11 cellular contexts compared by ENCODE assay signal in the genomic region with DNA sequence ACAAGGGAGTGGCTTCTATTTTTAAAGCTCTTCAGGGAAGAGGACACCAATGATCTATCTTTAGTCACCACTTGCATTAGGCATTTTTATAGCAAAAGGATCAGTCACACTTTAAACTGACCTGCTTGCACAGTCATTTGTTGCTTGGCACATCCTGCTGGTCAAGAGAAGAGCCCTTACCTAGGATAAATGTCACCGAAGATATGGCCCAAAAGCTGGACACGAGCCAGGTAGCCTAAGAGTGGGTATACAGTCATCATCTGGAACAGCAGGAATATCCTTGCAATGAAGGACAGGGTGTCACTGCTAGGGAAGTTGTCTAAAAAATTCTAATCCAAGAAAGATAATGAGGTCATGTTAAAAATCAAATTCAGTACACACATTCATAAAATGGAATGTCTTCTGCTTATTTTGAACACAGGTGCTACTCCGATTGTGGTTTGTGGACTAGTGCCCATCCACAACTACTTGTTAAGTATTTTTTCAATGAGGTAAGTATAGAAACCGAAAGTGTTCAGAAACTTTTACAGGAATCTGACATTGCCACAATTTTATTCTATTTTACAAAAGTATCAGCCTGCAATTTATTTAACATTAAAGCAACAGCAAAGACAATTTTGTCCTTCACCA.
DNase-seq lines count a peak whose midpoint lies in the region; ATAC-seq and TF ChIP-seq lines count a peak whose summit lies in the region.
"Had no signal": no experiment of that assay in that cellular context is flagged by ENCODE, and none has a peak within 500 bp of the region (broad histone marks: within the 10 kb centered on the region; RNA-seq: fewer than 3 reads in every experiment).

No MANE protein-coding gene starts in this region.

- H3K27me3 Mint-ChIP-seq in nephron (ENCODE audit: low read depth): no peaks in the 10 kb centered on the region
- H3K27me3 Mint-ChIP-seq: central memory CD8-positive, alpha-beta T cell had no signal

- H3K9ac ChIP-seq in DND-41 (ENCODE audit: low read depth, low read length): peak overlapping the region; percentile 27; the same call in 1 of the 2 replicates

- peak overlapping the region; percentile 43 to 98 (median 95) for H3K27ac Mint-ChIP-seq in nephron

- no peaks in the 10 kb centered on the region for H3K9me3 ChIP-seq in DND-41 (ENCODE audit: insufficient read depth, low read length, severe bottlenecking)
- H3K9me3 ChIP-seq: neutrophil, SJSA1 had no signal

- H3K4me1 Mint-ChIP-seq in nephron: peaks cover 64% of the 10 kb centered on the region
- H3K4me1 Mint-ChIP-seq: central memory CD8-positive, alpha-beta T cell had no signal

- TF ChIP-seq CTCF in DND-41 (IDR thresholded peaks at IDR 0.05; ENCODE audit: borderline replicate concordance, extremely low read depth, low read length, poor library complexity, severe bottlenecking): no peak
- TF ChIP-seq CTCF in coronary artery (IDR thresholded peaks at IDR 0.05): no peak
- TF ChIP-seq CTCF in nephron (IDR thresholded peaks at IDR 0.05; ENCODE audit: unreplicated experiment in 3 of 3): no peak

- H3K4me3 Mint-ChIP-seq in nephron: peak overlapping the region in 1 of 3 experiments; percentile 53
- H3K4me3 Mint-ChIP-seq: central memory CD8-positive, alpha-beta T cell had no signal

- peaks cover 13% of the 10 kb centered on the region for H3K36me3 Mint-ChIP-seq in nephron (ENCODE audit: low read depth)

- peak overlapping the region; percentile 79 for H3K27ac ChIP-seq in DND-41 (ENCODE audit: low read length)
- peak overlapping the region; percentile 34 to 76 for H3K27ac ChIP-seq in coronary artery
- H3K27ac ChIP-seq: neutrophil, SJSA1 had no signal

- no peaks in the 10 kb centered on the region for H3K9me3 Mint-ChIP-seq in nephron
- H3K9me3 Mint-ChIP-seq: central memory CD8-positive, alpha-beta T cell had no signal

- peaks cover 26% of the 10 kb centered on the region for H3K4me1 ChIP-seq in DND-41 (ENCODE audit: insufficient read depth, low read length)

- no peaks in the 10 kb centered on the region; the same call in 1 of the 2 replicates for H4K20me1 ChIP-seq in DND-41 (ENCODE audit: insufficient read depth, low read length)

- DNase-seq in DND-41 (peak; percentile 58), NCI-H2196 (lab: John Stamatoyannopoulos, UW; ENCODE audit: unreplicated experiment) (peak; percentile 43), coronary artery (ENCODE audit: low spot score) (no peak), medulla oblongata (ENCODE audit: extremely low spot score) (no peak), H7 (no peak)
- DNase-seq in stimulated activated naive CD4-positive, alpha-beta T cell treated with Interleukin-2 at 50 U/mL for 16 hours (lab: John Stamatoyannopoulos, UW): no peak

- no peaks in the 10 kb centered on the region for H3K27me3 ChIP-seq in DND-41 (ENCODE audit: insufficient read depth, low read length, poor library complexity)
- no peaks in the 10 kb centered on the region for H3K27me3 ChIP-seq in H7 (ENCODE audit: control insufficient read depth, insufficient read depth, low read length)
- H3K27me3 ChIP-seq: neutrophil, SJSA1 had no signal

- H2AFZ ChIP-seq in DND-41 (ENCODE audit: low read depth, low read length): peak overlapping the region; percentile 45; the same call in 1 of the 2 replicates

- peak overlapping the region; percentile 65 for H3K4me2 ChIP-seq in DND-41 (ENCODE audit: insufficient read depth, low read length)

- H3K36me3 ChIP-seq in DND-41 (ENCODE audit: insufficient read depth, low read length): 0 out of 2 replicates have a peak, but pooled peaks cover 3% of the 10 kb centered on the region
- H3K36me3 ChIP-seq in H7 (replicated peaks; ENCODE audit: control insufficient read depth, insufficient read depth, low read length): no peaks in the 10 kb centered on the region
- H3K36me3 ChIP-seq: neutrophil had no signal

- ATAC-seq in DND-41 (ENCODE audit: insufficient read depth, low read depth): peak; percentile 94
- ATAC-seq in HG03520 (IDR thresholded peaks at IDR 0.05; ENCODE audit: unreplicated experiment): no peak

- H3K4me3 ChIP-seq in DND-41 (ENCODE audit: low read depth in 1 of 2, low read length in 2 of 2) (peak overlapping the region in 1 of 2 experiments; percentile 35; a peak in 2 of 4 replicates), coronary artery (peak overlapping the region; percentile 46), H7 (ENCODE audit: insufficient read depth, low read depth, low read length) (no peak overlapping the region)
- H3K4me3 ChIP-seq: SJSA1 had no signal

- H3K79me2 ChIP-seq in DND-41 (ENCODE audit: insufficient read depth, low read length): no peaks in the 10 kb centered on the region

Comparison
In these comparisons a context has a peak if more than half of its experiments do, and no peak if none do; other contexts are left out.
1. DNase-seq: peak in DND-41 (single experiment) and NCI-H2196 (single experiment); none in coronary artery (single experiment), medulla oblongata (single experiment), stimulated activated naive CD4-positive, alpha-beta T cell treated with Interleukin-2 at 50 U/mL for 16 hours (single experiment) and H7 (single experiment).